29 cellular contexts compared by ENCODE assay signal in genomic region chr6:109446072-109446471, GRCh38. TPM values are rescaled to one million over a fixed set of nuclear protein-coding genes. Genes with fewer than 3 reads are reported as not detected.
A peak's percentile ranks its signal among the peaks of the same experiment; 100 is the strongest.
DNase-seq lines count a peak whose midpoint lies in the region; ATAC-seq, FAIRE-seq and TF ChIP-seq lines count a peak whose summit lies in the region.
"Had no signal": no experiment of that assay in that cellular context is flagged by ENCODE, and none has a peak within 500 bp of the region (broad histone marks: within the 10 kb centered on the region; RNA-seq: fewer than 3 reads in every experiment).

No MANE protein-coding gene starts in this region.

- H3K4me1 ChIP-seq in HepG2 (ENCODE audit: insufficient read depth, low read length) (peaks cover 15% of the 10 kb centered on the region), transverse colon (peaks cover 0 to 19% (median 9%) of the 10 kb centered on the region in 4 donors)

- in situ Hi-C loops in HepG2 (cut with HindIII; ENCODE audit: extremely low pct_ligation_motif_present, low pct_unique_long_range_greater_than_20kb) (no loop called here), transverse colon (cut with MboI; ENCODE audit: low pct_ligation_motif_present in 1 of 4, low pct_unique_long_range_greater_than_20kb in 1 of 4, low sequenced_read_pairs in 3 of 4) (loop anchor here in 1 of 4 donors (25.0 kb wide), 1 partner anchor 241 kb away; the partner anchor contains the start of genes AK9 and FIG4)

- H3K4me3 Mint-ChIP-seq in activated naive CD8-positive, alpha-beta T cell: no peak overlapping the region
- no peak overlapping the region for H3K4me3 Mint-ChIP-seq in activated naive CD8-positive, alpha-beta T cell treated with anti-CD3 and anti-CD28 coated beads, Interleukin-2, amount 50 U/mL, for 24 hours
- H3K4me3 Mint-ChIP-seq in activated B cell treated with CpG ODN at 0.5 μM for 24 hours: no peak overlapping the region
- H3K4me3 Mint-ChIP-seq: nephron progenitor cell had no signal

- no peak overlapping the region for H3K4me2 ChIP-seq in HepG2 (ENCODE audit: low read depth, low read length)

- CTCF ChIA-PET in activated B cell treated with CpG ODN at 0.5 μM for 24 hours (lab: Charles Lee): no interaction called here
- CTCF ChIA-PET in HepG2 (lab: Yijun Ruan, JAX; ENCODE audit: low intra/inter-chr PET ratio, low total read pairs): interaction anchor here (1.9 kb wide), 1 partner anchor 258 kb away, joined by 9 read pairs; no protein-coding TSS in a partner anchor

- TF ChIP-seq POLR2A in HepG2 (IDR thresholded peaks at IDR 0.05; ENCODE audit: insufficient read depth in 1 of 2, low read depth in 2 of 2, low read length in 2 of 2) (no peak), transverse colon (IDR thresholded peaks at IDR 0.05) (no peak)

- H3K27me3 Mint-ChIP-seq in activated naive CD8-positive, alpha-beta T cell: no peaks in the 10 kb centered on the region
- no peaks in the 10 kb centered on the region for H3K27me3 Mint-ChIP-seq in activated naive CD8-positive, alpha-beta T cell treated with anti-CD3 and anti-CD28 coated beads, Interleukin-2, amount 50 U/mL, for 24 hours
- H3K27me3 Mint-ChIP-seq in activated B cell treated with CpG ODN at 0.5 μM for 24 hours: no peaks in the 10 kb centered on the region

- H3K27ac ChIP-seq in HepG2 (ENCODE audit: extremely low read length, insufficient read depth, low read length) (no peak overlapping the region), transverse colon (peak overlapping the region in 1 of 4 donors; percentile 7)
- H3K27ac ChIP-seq: ascending aorta, heart right ventricle, parathyroid adenoma, right atrium auricular region had no signal

- TF ChIP-seq EP300 in HepG2 (IDR thresholded peaks at IDR 0.05; ENCODE audit: low read depth in 2 of 2, low read length in 2 of 2): no peak
- no peak for TF ChIP-seq EP300 in HepG2 (CRISPR knock-in tag; IDR thresholded peaks at IDR 0.05; ENCODE audit: borderline replicate concordance)
- no peak for TF ChIP-seq EP300 in transverse colon (IDR thresholded peaks at IDR 0.05; ENCODE audit: low read depth)

- H3K9me3 Mint-ChIP-seq in activated naive CD8-positive, alpha-beta T cell (ENCODE audit: low read depth): no peaks in the 10 kb centered on the region
- H3K9me3 Mint-ChIP-seq in activated naive CD8-positive, alpha-beta T cell treated with anti-CD3 and anti-CD28 coated beads, Interleukin-2, amount 50 U/mL, for 24 hours: no peaks in the 10 kb centered on the region
- no peaks in the 10 kb centered on the region for H3K9me3 Mint-ChIP-seq in activated B cell treated with CpG ODN at 0.5 μM for 24 hours
- H3K9me3 Mint-ChIP-seq: activated naive CD4-positive, alpha-beta T cell treated with anti-CD3 and anti-CD28 coated beads, Interleukin-2, amount 50 U/mL, for 72 hours; nephron progenitor cell had no signal

- POLR2A ChIA-PET in activated B cell treated with CpG ODN at 0.5 μM for 24 hours (lab: Charles Lee): interaction anchor here (0.7 to 1.9 kb wide), 4 partner anchors 10 to 946 kb away, joined by 5 to 11 read pairs (median 7); partner anchors contain the start of genes CD164, MICAL1 and ZBTB24
- POLR2A ChIA-PET in HepG2 (lab: Yijun Ruan, JAX): interaction anchor here (1.0 kb wide), 1 partner anchor 62 kb away, joined by 3 read pairs; no protein-coding TSS in a partner anchor

- peaks cover 9% of the 10 kb centered on the region for H3K79me2 ChIP-seq in HepG2 (ENCODE audit: insufficient read depth, low read length)
- H3K79me2 ChIP-seq: parathyroid adenoma had no signal

- no peak overlapping the region for H2AFZ ChIP-seq in HepG2 (ENCODE audit: low read length)
- H2AFZ ChIP-seq: parathyroid adenoma had no signal

- no peak for FAIRE-seq in HepG2 (lab: Jason Lieb, UNC)
- FAIRE-seq: GM19239 had no signal

- H3K9ac ChIP-seq in HepG2 (ENCODE audit: insufficient read depth, low read depth, low read length): no peak overlapping the region
- H3K9ac ChIP-seq: parathyroid adenoma had no signal

- H4K20me1 ChIP-seq in HepG2 (ENCODE audit: insufficient read depth, low read length): no peaks in the 10 kb centered on the region

- intact Hi-C loops in activated B cell treated with CpG ODN at 0.5 μM for 24 hours (cut with micrococcal nuclease) (no loop called here), HepG2 (cut with micrococcal nuclease; ENCODE audit: unreplicated experiment) (no loop called here), transverse colon (cut with DNase I; ENCODE audit: low total_unique reads) (no loop called here)

- H3K36me3 Mint-ChIP-seq in activated naive CD8-positive, alpha-beta T cell: peaks cover 8% of the 10 kb centered on the region
- H3K36me3 Mint-ChIP-seq in activated naive CD8-positive, alpha-beta T cell treated with anti-CD3 and anti-CD28 coated beads, Interleukin-2, amount 50 U/mL, for 24 hours (ENCODE audit: low read depth): peaks cover 18% of the 10 kb centered on the region
- peaks cover 72% of the 10 kb centered on the region for H3K36me3 Mint-ChIP-seq in activated B cell treated with CpG ODN at 0.5 μM for 24 hours (ENCODE audit: low read depth)

- 94% methylated on average over 11 of the region's 15 CpGs for WGBS in HepG2 (ENCODE audit: low lambda C conversion rate)
- WGBS in transverse colon (ENCODE audit: low coverage in 1 of 2), 2 donors: 79% methylated on average over 12 of the region's 15 CpGs; no CpG with 5 or more reads in 1 of the 2 donors

- TF ChIP-seq CTCF in activated B cell treated with CpG ODN at 0.5 μM for 24 hours (IDR thresholded peaks at IDR 0.05) (no peak), HepG2 (CRISPR knock-in tag; IDR thresholded peaks at IDR 0.05) (no peak), transverse colon (IDR thresholded peaks at IDR 0.05) (no peak)

- H3K4me3 ChIP-seq in HepG2 (replicated peaks in 1 of 3; ENCODE audit: insufficient read depth in 1 of 3, low read depth in 2 of 3, low read length in 3 of 3): no peak overlapping the region
- H3K4me3 ChIP-seq in transverse colon: no peak overlapping the region
- H3K4me3 ChIP-seq: ascending aorta, heart right ventricle, MG63, right atrium auricular region had no signal

- DNase-seq in activated naive CD8-positive, alpha-beta T cell treated with anti-CD3 and anti-CD28 coated beads, Interleukin-2, amount 50 U/mL, for 24 hours: no peak
- DNase-seq in activated B cell treated with CpG ODN at 0.5 μM for 24 hours: no peak
- DNase-seq in HepG2 (ENCODE audit: low spot score): no peak
- DNase-seq in transverse colon: peak; percentile 45
- DNase-seq: ACHN; activated CD4-positive, CD25-positive, alpha-beta regulatory T cell treated with anti-CD3 and anti-CD28 coated beads, Interleukin-2, amount 50 U/mL, for 72 hours; C1 segment of cervical spinal cord; heart right ventricle; MG63; NCI-H1417; NCI-H2081 treated with DMSO at 0.1 percent for 48 hours; NCI-H345; NCI-H748 treated with DMSO at 0.1 percent for 48 hours; nephron progenitor cell; stimulated activated CD4-positive, alpha-beta T cell treated with anti-CD3 and anti-CD28 coated beads, Interleukin-12 subunit alpha, Interleukin-12 subunit beta, amount 100 ng/mL, for 4 hours; stimulated activated CD4-positive, alpha-beta T cell treated with anti-CD3 and anti-CD28 coated beads, Interleukin-4, amount 100 ng/mL, for 24 hours; stimulated activated naive CD8-positive, alpha-beta T cell treated with anti-CD3 and anti-CD28 coated beads, Interleukin-15, Interleukin-2, amounts not matched to agents 100 U/mL and 50 U/mL, for 24 hours; T-helper 9 cell had no signal

- H3K27ac Mint-ChIP-seq in activated naive CD8-positive, alpha-beta T cell: peak overlapping the region; percentile 16
- H3K27ac Mint-ChIP-seq in activated naive CD8-positive, alpha-beta T cell treated with anti-CD3 and anti-CD28 coated beads, Interleukin-2, amount 50 U/mL, for 24 hours: no peak overlapping the region
- peak overlapping the region; percentile 79 for H3K27ac Mint-ChIP-seq in activated B cell treated with CpG ODN at 0.5 μM for 24 hours

- H3K9me3 ChIP-seq in HepG2 (ENCODE audit: low read length) (no peaks in the 10 kb centered on the region), transverse colon (no peaks in the 10 kb centered on the region)
- H3K9me3 ChIP-seq: ascending aorta, heart right ventricle, MG63, right atrium auricular region had no signal

- peaks cover 2 to 10% of the 10 kb centered on the region in 2 experiments; a peak in 3 of 5 replicates for H3K36me3 ChIP-seq in HepG2 (replicated peaks in 1 of 2; ENCODE audit: control insufficient read depth in 1 of 2, insufficient read depth in 2 of 2, low read length in 2 of 2)
- no peaks in the 10 kb centered on the region for H3K36me3 ChIP-seq in transverse colon

- H3K4me1 Mint-ChIP-seq in activated naive CD8-positive, alpha-beta T cell (ENCODE audit: low read depth): peaks cover 35% of the 10 kb centered on the region
- peaks cover 40% of the 10 kb centered on the region for H3K4me1 Mint-ChIP-seq in activated naive CD8-positive, alpha-beta T cell treated with anti-CD3 and anti-CD28 coated beads, Interleukin-2, amount 50 U/mL, for 24 hours
- peaks cover 67% of the 10 kb centered on the region for H3K4me1 Mint-ChIP-seq in activated B cell treated with CpG ODN at 0.5 μM for 24 hours

- BruUV-seq in HepG2 (replicated peaks; lab: Mats Ljungman, UMichigan): no TSS peak

- ATAC-seq in activated naive CD8-positive, alpha-beta T cell treated with anti-CD3 and anti-CD28 coated beads, Interleukin-2, amount 50 U/mL, for 24 hours: no peak
- ATAC-seq in activated B cell treated with CpG ODN at 0.5 μM for 24 hours (ENCODE audit: low read depth) (no peak), HepG2 (no peak), HG03097 (IDR thresholded peaks at IDR 0.05; ENCODE audit: low FRiP score, unreplicated experiment) (no peak), GM19395 (IDR thresholded peaks at IDR 0.05; ENCODE audit: unreplicated experiment) (no peak), HG02884 (IDR thresholded peaks at IDR 0.05; ENCODE audit: unreplicated experiment) (no peak)
- ATAC-seq: activated naive CD4-positive, alpha-beta T cell treated with anti-CD3 and anti-CD28 coated beads, Interleukin-2, amount 50 U/mL, for 72 hours; heart right ventricle; left lobe of liver; SK-N-SH treated with all-trans-retinoic acid at 6 μM for 48 hours; stimulated activated naive CD8-positive, alpha-beta T cell treated with anti-CD3 and anti-CD28 coated beads, Interleukin-15, Interleukin-2, amounts not matched to agents 100 U/mL and 50 U/mL, for 24 hours had no signal

- TF ChIP-seq RAD21 in HepG2 (CRISPR knock-in tag; IDR thresholded peaks at IDR 0.05): no peak

- H3K27me3 ChIP-seq in HepG2 (ENCODE audit: control insufficient read depth in 1 of 2, insufficient read depth in 2 of 2, low read length in 2 of 2) (no peaks in the 10 kb centered on the region; a peak in 1 of 5 replicates), transverse colon (no peaks in the 10 kb centered on the region)
- H3K27me3 ChIP-seq: ascending aorta, heart right ventricle, MG63, right atrium auricular region had no signal

RNA-seq across cellular contexts. Expression of gene SMPD2, which starts 5.5 kb away (rescaled TPM):
- total RNA-seq in activated B cell treated with CpG ODN at 0.5 μM for 24 hours: 24.9 and 28.2 TPM in 2 replicates
- 6.7 and 10.6 TPM in 2 replicates for total RNA-seq in HepG2 (2016; rRNA removed; fragmentation: Illumina TruSeq; extraction: Trizol)
- 4.6 and 5.2 TPM in 2 replicates for total RNA-seq in HepG2 (2016; cell fraction: cytosol; rRNA removed; fragmentation: Illumina TruSeq; extraction: Trizol; ENCODE audit: low read depth)
- total RNA-seq in HepG2 (2016; cell fraction: insoluble cytoplasmic fraction; rRNA removed; fragmentation: Illumina TruSeq; extraction: Trizol): 7.4 and 12.3 TPM in 2 replicates
- 8.5 and 8.7 TPM in 2 replicates for total RNA-seq in HepG2 (2016; cell fraction: membrane; rRNA removed; fragmentation: Illumina TruSeq; extraction: Trizol)
- 12.1 and 13.9 TPM in 2 replicates for total RNA-seq in HepG2 (2016; cell fraction: nucleus; rRNA removed; fragmentation: Illumina TruSeq; extraction: Trizol)
- polyA plus RNA-seq in HepG2 (2011; rRNA removed): 5.9 and 6.9 TPM in 2 replicates
- polyA plus RNA-seq in HepG2 (2011; cell fraction: cytosol; rRNA removed): 5.0 and 5.8 TPM in 2 replicates
- 15.0 and 17.9 TPM in 2 replicates for polyA plus RNA-seq in HepG2 (2011; cell fraction: nucleus; rRNA removed)
- 2.4 and 4.1 TPM in 2 replicates for polyA plus RNA-seq in HepG2 (2012)
- polyA plus RNA-seq in HepG2 (2016; cell fraction: cytosol; fragmentation: Illumina TruSeq; extraction: Trizol; ENCODE audit: low read depth): 5.7 and 6.5 TPM in 2 replicates
- 7.1 and 7.3 TPM in 2 replicates for polyA plus RNA-seq in HepG2 (2016; cell fraction: insoluble cytoplasmic fraction; fragmentation: Illumina TruSeq; extraction: Trizol; ENCODE audit: low read depth)
- polyA plus RNA-seq in HepG2 (2016; cell fraction: membrane; fragmentation: Illumina TruSeq; extraction: Trizol; ENCODE audit: low read depth): 5.9 and 8.0 TPM in 2 replicates
- 13.1 and 18.5 TPM in 2 replicates for polyA plus RNA-seq in HepG2 (2016; cell fraction: nucleus; fragmentation: Illumina TruSeq; extraction: Trizol; ENCODE audit: insufficient read depth, low read depth)
- polyA minus RNA-seq in HepG2 (2011; rRNA and poly(A)+ RNA removed; ENCODE audit: low replicate concordance): 8.7 and 50.0 TPM in 2 replicates
- polyA minus RNA-seq in HepG2 (2011; cell fraction: cytosol; rRNA and poly(A)+ RNA removed): 1.8 and 3.3 TPM in 2 replicates
- polyA minus RNA-seq in HepG2 (2011; cell fraction: nucleus; rRNA and poly(A)+ RNA removed): 15.7 and 21.8 TPM in 2 replicates
- 10 to 100 TPM in 3 of 4 donors, 1 to 10 TPM in 1; 9.4 to 34.5 (median 30.3) TPM for total RNA-seq in transverse colon

RNA-seq across cellular contexts. Expression of gene PPIL6, which starts 5.6 kb away (rescaled TPM):
- total RNA-seq in activated B cell treated with CpG ODN at 0.5 μM for 24 hours: 0.73 and 0.91 TPM in 2 replicates
- total RNA-seq in HepG2 (2016; rRNA removed; fragmentation: Illumina TruSeq; extraction: Trizol): 0.22 TPM in 1 of 2 replicates, not detected in the other
- total RNA-seq in HepG2 (2016; cell fraction: cytosol; rRNA removed; fragmentation: Illumina TruSeq; extraction: Trizol; ENCODE audit: low read depth): not detected in 2 replicates
- 0.16 and 0.48 TPM in 2 replicates for total RNA-seq in HepG2 (2016; cell fraction: insoluble cytoplasmic fraction; rRNA removed; fragmentation: Illumina TruSeq; extraction: Trizol)
- total RNA-seq in HepG2 (2016; cell fraction: membrane; rRNA removed; fragmentation: Illumina TruSeq; extraction: Trizol): 0.19 TPM in 1 of 2 replicates, not detected in the other
- not detected in 2 replicates for total RNA-seq in HepG2 (2016; cell fraction: nucleus; rRNA removed; fragmentation: Illumina TruSeq; extraction: Trizol)
- 0.01 and 0.46 TPM in 2 replicates for polyA plus RNA-seq in HepG2 (2011; rRNA removed)
- 0.05 and 0.12 TPM in 2 replicates for polyA plus RNA-seq in HepG2 (2011; cell fraction: cytosol; rRNA removed)
- not detected in 2 replicates for polyA plus RNA-seq in HepG2 (2011; cell fraction: nucleus; rRNA removed)
- polyA plus RNA-seq in HepG2 (2012): 0.11 TPM in 1 of 2 replicates, not detected in the other
- 0.31 TPM in 1 of 2 replicates, not detected in the other for polyA plus RNA-seq in HepG2 (2016; cell fraction: cytosol; fragmentation: Illumina TruSeq; extraction: Trizol; ENCODE audit: low read depth)
- polyA plus RNA-seq in HepG2 (2016; cell fraction: insoluble cytoplasmic fraction; fragmentation: Illumina TruSeq; extraction: Trizol; ENCODE audit: low read depth): not detected in 2 replicates
- 0.13 TPM in 1 of 2 replicates, not detected in the other for polyA plus RNA-seq in HepG2 (2016; cell fraction: membrane; fragmentation: Illumina TruSeq; extraction: Trizol; ENCODE audit: low read depth)
- not detected in 2 replicates for polyA plus RNA-seq in HepG2 (2016; cell fraction: nucleus; fragmentation: Illumina TruSeq; extraction: Trizol; ENCODE audit: insufficient read depth, low read depth)
- polyA minus RNA-seq in HepG2 (2011; rRNA and poly(A)+ RNA removed; ENCODE audit: low replicate concordance): 0.87 TPM in 1 of 2 replicates, not detected in the other
- polyA minus RNA-seq in HepG2 (2011; cell fraction: cytosol; rRNA and poly(A)+ RNA removed): not detected in 2 replicates
- polyA minus RNA-seq in HepG2 (2011; cell fraction: nucleus; rRNA and poly(A)+ RNA removed): not detected in 2 replicates
- total RNA-seq in transverse colon: 1 to 10 TPM in 2 of 4 donors, under 1 TPM in 1, not detected in 1; 0.64 to 4.0 (median 1.9) TPM
- total RNA-seq: activated naive CD4-positive, alpha-beta T cell treated with anti-CD3 and anti-CD28 coated beads, Interleukin-2, amount 50 U/mL, for 72 hours had no signal

RNA-seq across cellular contexts. Expression of gene MICAL1, which starts 9.5 kb away (rescaled TPM):
- total RNA-seq in activated B cell treated with CpG ODN at 0.5 μM for 24 hours: 104 and 120 TPM in 2 replicates
- 1.9 and 6.9 TPM in 2 replicates for total RNA-seq in HepG2 (2016; rRNA removed; fragmentation: Illumina TruSeq; extraction: Trizol)
- total RNA-seq in HepG2 (2016; cell fraction: cytosol; rRNA removed; fragmentation: Illumina TruSeq; extraction: Trizol; ENCODE audit: low read depth): 1.1 and 2.9 TPM in 2 replicates
- total RNA-seq in HepG2 (2016; cell fraction: insoluble cytoplasmic fraction; rRNA removed; fragmentation: Illumina TruSeq; extraction: Trizol): 2.2 and 7.5 TPM in 2 replicates
- total RNA-seq in HepG2 (2016; cell fraction: membrane; rRNA removed; fragmentation: Illumina TruSeq; extraction: Trizol): 0.87 and 1.4 TPM in 2 replicates
- total RNA-seq in HepG2 (2016; cell fraction: nucleus; rRNA removed; fragmentation: Illumina TruSeq; extraction: Trizol): 10.6 and 12.0 TPM in 2 replicates
- 39.0 and 48.0 TPM in 2 replicates for polyA plus RNA-seq in HepG2 (2011; rRNA removed)
- polyA plus RNA-seq in HepG2 (2011; cell fraction: cytosol; rRNA removed): 6.7 and 9.8 TPM in 2 replicates
- 432 and 521 TPM in 2 replicates for polyA plus RNA-seq in HepG2 (2011; cell fraction: nucleus; rRNA removed)
- 10.5 and 18.1 TPM in 2 replicates for polyA plus RNA-seq in HepG2 (2012)
- polyA plus RNA-seq in HepG2 (2016; cell fraction: cytosol; fragmentation: Illumina TruSeq; extraction: Trizol; ENCODE audit: low read depth): 0.25 and 0.36 TPM in 2 replicates
- polyA plus RNA-seq in HepG2 (2016; cell fraction: insoluble cytoplasmic fraction; fragmentation: Illumina TruSeq; extraction: Trizol; ENCODE audit: low read depth): 2.0 and 2.3 TPM in 2 replicates
- polyA plus RNA-seq in HepG2 (2016; cell fraction: membrane; fragmentation: Illumina TruSeq; extraction: Trizol; ENCODE audit: low read depth): 0.81 and 0.95 TPM in 2 replicates
- polyA plus RNA-seq in HepG2 (2016; cell fraction: nucleus; fragmentation: Illumina TruSeq; extraction: Trizol; ENCODE audit: insufficient read depth, low read depth): 40.3 and 54.1 TPM in 2 replicates
- polyA minus RNA-seq in HepG2 (2011; rRNA and poly(A)+ RNA removed; ENCODE audit: low replicate concordance): 6.9 and 18.4 TPM in 2 replicates
- 4.7 and 5.5 TPM in 2 replicates for polyA minus RNA-seq in HepG2 (2011; cell fraction: cytosol; rRNA and poly(A)+ RNA removed)
- polyA minus RNA-seq in HepG2 (2011; cell fraction: nucleus; rRNA and poly(A)+ RNA removed): 36.2 and 38.4 TPM in 2 replicates
- 100 to 1,000 TPM in 2 of 4 donors, 10 to 100 TPM in 2; 85.3 to 241 (median 121) TPM for total RNA-seq in transverse colon

RNA-seq across cellular contexts. Expression of gene ZBTB24, which starts 36.9 kb away (rescaled TPM):
- total RNA-seq in activated B cell treated with CpG ODN at 0.5 μM for 24 hours (22.8 and 25.4 TPM in 2 replicates), HepG2 (2016; rRNA removed; fragmentation: Illumina TruSeq; extraction: Trizol) (6.2 and 8.7 TPM in 2 replicates), transverse colon (1 to 10 TPM; 3.0 to 7.8 (median 5.7) TPM)
- 1.1 and 1.2 TPM in 2 replicates for total RNA-seq in HepG2 (2016; cell fraction: cytosol; rRNA removed; fragmentation: Illumina TruSeq; extraction: Trizol; ENCODE audit: low read depth)
- total RNA-seq in HepG2 (2016; cell fraction: insoluble cytoplasmic fraction; rRNA removed; fragmentation: Illumina TruSeq; extraction: Trizol): 6.7 and 8.3 TPM in 2 replicates
- total RNA-seq in HepG2 (2016; cell fraction: membrane; rRNA removed; fragmentation: Illumina TruSeq; extraction: Trizol): 4.0 and 4.6 TPM in 2 replicates
- total RNA-seq in HepG2 (2016; cell fraction: nucleus; rRNA removed; fragmentation: Illumina TruSeq; extraction: Trizol): 5.4 and 5.8 TPM in 2 replicates
- 1.5 and 1.6 TPM in 2 replicates for polyA plus RNA-seq in HepG2 (2011; rRNA removed)
- polyA plus RNA-seq in HepG2 (2011; cell fraction: cytosol; rRNA removed): 1.0 and 1.4 TPM in 2 replicates
- 1.5 and 1.7 TPM in 2 replicates for polyA plus RNA-seq in HepG2 (2011; cell fraction: nucleus; rRNA removed)
- polyA plus RNA-seq in HepG2 (2012): 2.3 and 2.8 TPM in 2 replicates
- polyA plus RNA-seq in HepG2 (2016; cell fraction: cytosol; fragmentation: Illumina TruSeq; extraction: Trizol; ENCODE audit: low read depth): 0.88 and 0.89 TPM in 2 replicates
- polyA plus RNA-seq in HepG2 (2016; cell fraction: insoluble cytoplasmic fraction; fragmentation: Illumina TruSeq; extraction: Trizol; ENCODE audit: low read depth): 6.1 and 6.3 TPM in 2 replicates
- 1.9 and 2.0 TPM in 2 replicates for polyA plus RNA-seq in HepG2 (2016; cell fraction: membrane; fragmentation: Illumina TruSeq; extraction: Trizol; ENCODE audit: low read depth)
- polyA plus RNA-seq in HepG2 (2016; cell fraction: nucleus; fragmentation: Illumina TruSeq; extraction: Trizol; ENCODE audit: insufficient read depth, low read depth): 7.1 and 7.4 TPM in 2 replicates
- 1.3 and 9.1 TPM in 2 replicates for polyA minus RNA-seq in HepG2 (2011; rRNA and poly(A)+ RNA removed; ENCODE audit: low replicate concordance)
- polyA minus RNA-seq in HepG2 (2011; cell fraction: cytosol; rRNA and poly(A)+ RNA removed): 2.5 and 3.1 TPM in 2 replicates
- polyA minus RNA-seq in HepG2 (2011; cell fraction: nucleus; rRNA and poly(A)+ RNA removed): 4.1 and 4.4 TPM in 2 replicates
